19 cellular contexts compared by ENCODE assay signal in the genomic region with DNA sequence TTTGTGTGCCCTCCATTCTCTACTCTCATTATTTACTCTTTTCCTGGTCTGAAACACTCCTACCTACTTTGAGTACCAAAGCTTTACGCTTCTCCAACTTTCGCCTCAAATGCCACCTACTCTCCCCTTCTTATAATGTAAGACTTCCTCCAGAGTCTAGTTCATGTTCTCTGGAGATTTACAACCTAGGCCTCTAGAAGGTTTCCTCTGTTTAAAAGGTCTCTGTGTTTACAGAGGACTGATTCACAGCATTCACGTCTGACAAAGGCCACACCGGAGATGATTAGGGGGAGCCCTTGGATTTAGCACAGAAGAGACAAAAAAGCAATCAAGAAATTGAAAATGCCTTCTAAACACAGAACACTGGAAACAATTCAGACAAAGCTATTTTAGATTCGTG.
DNase-seq lines count a peak whose midpoint lies in the region; ATAC-seq and TF ChIP-seq lines count a peak whose summit lies in the region.
"Had no signal": no experiment of that assay in that cellular context is flagged by ENCODE, and none has a peak within 500 bp of the region (broad histone marks: within the 10 kb centered on the region; RNA-seq: fewer than 3 reads in every experiment).

No MANE protein-coding gene starts in this region.

- no peaks in the 10 kb centered on the region for H3K9me3 ChIP-seq in HUES48 (ENCODE audit: control insufficient read depth, insufficient read depth, low read length)
- H3K9me3 ChIP-seq in naive thymus-derived CD4-positive, alpha-beta T cell (ENCODE audit: control insufficient read depth in 2 of 3, low read length in 3 of 3), result no peaks in the 10 kb centered on the region
- no peaks in the 10 kb centered on the region for H3K9me3 ChIP-seq in adrenal gland (replicated peaks in 1 of 3)
- H3K9me3 ChIP-seq: heart right ventricle had no signal

- intact Hi-C loops in naive thymus-derived CD4-positive, alpha-beta T cell (cut with micrococcal nuclease), result loop anchor here in 1 of 2 donors (1.0 kb wide), 2 partner anchors 9 to 66 kb away; no protein-coding TSS in a partner anchor
- intact Hi-C loops in adrenal gland (cut with DNase I), result no loop called here

- no peak overlapping the region for H3K9ac ChIP-seq in HUES48 (ENCODE audit: low read depth, low read length)

- ATAC-seq in naive thymus-derived CD4-positive, alpha-beta T cell, result no peak
- ATAC-seq: heart right ventricle had no signal

- DNase-seq in NCI-H2081 (lab: John Stamatoyannopoulos, UW) (peak; percentile 3 to 29), NCI-H2081 treated with DMSO at 0.1 percent for 48 hours (lab: John Stamatoyannopoulos, UW) (no peak), astrocyte of the spinal cord (ENCODE audit: low read depth, low spot score) (peak; percentile 26), adrenal gland (no peak), GM13977 (ENCODE audit: low spot score) (no peak)
- DNase-seq in naive thymus-derived CD4-positive, alpha-beta T cell, result peak in 4 of 9 donors; percentile 7 to 24 (median 20)
- no peak for DNase-seq in activated CD8-positive, alpha-beta memory T cell treated with anti-CD3 and anti-CD28 coated beads, Interleukin-2, amount 50 U/mL, for 48 hours
- DNase-seq: ACHN; activated CD4-positive, alpha-beta T cell treated with anti-CD3 and anti-CD28 coated beads for 1 hour; activated T-cell treated with anti-CD3 and anti-CD28 coated beads for 4 hours; anterior cingulate cortex; H7; heart right ventricle; NCI-H1048; posterior cingulate gyrus; T-helper 9 cell had no signal

- H3K4me1 Mint-ChIP-seq in naive thymus-derived CD4-positive, alpha-beta T cell, result peaks cover 6 to 73% (median 61%) of the 10 kb centered on the region in 7 donors

- peak overlapping the region in 7 of 9 donors; percentile 80 to 91 (median 84) for H3K27ac Mint-ChIP-seq in naive thymus-derived CD4-positive, alpha-beta T cell
- H3K27ac Mint-ChIP-seq: dendritic cell treated with granulocyte-macrophage colony-stimulating factor and Interleukin-4, amounts not matched to agents 40 ng/mL and 50 ng/mL, for 4 days had no signal

- H3K9me3 Mint-ChIP-seq in naive thymus-derived CD4-positive, alpha-beta T cell, result no peaks in the 10 kb centered on the region
- H3K9me3 Mint-ChIP-seq: dendritic cell treated with granulocyte-macrophage colony-stimulating factor and Interleukin-4, amounts not matched to agents 40 ng/mL and 50 ng/mL, for 4 days; IgD-negative memory B cell had no signal

- no peak overlapping the region for H3K4me3 ChIP-seq in HUES48 (ENCODE audit: low read depth, low read length)
- no peak overlapping the region for H3K4me3 ChIP-seq in astrocyte of the spinal cord (ENCODE audit: low read depth, low read length)
- no peak overlapping the region for H3K4me3 ChIP-seq in naive thymus-derived CD4-positive, alpha-beta T cell (ENCODE audit: low read length)
- no peak overlapping the region for H3K4me3 ChIP-seq in adrenal gland
- H3K4me3 ChIP-seq: heart right ventricle had no signal

- H3K36me3 ChIP-seq in HUES48 (ENCODE audit: control insufficient read depth, insufficient read depth, low read length) (no peaks in the 10 kb centered on the region), adrenal gland (replicated peaks in 1 of 2) (no peaks in the 10 kb centered on the region)
- no peaks in the 10 kb centered on the region for H3K36me3 ChIP-seq in naive thymus-derived CD4-positive, alpha-beta T cell (ENCODE audit: control insufficient read depth in 2 of 3, insufficient read depth in 3 of 3, low read length in 3 of 3)
- H3K36me3 ChIP-seq: heart right ventricle had no signal

- peaks cover 0 to 12% (median 4%) of the 10 kb centered on the region in 5 donors for H3K36me3 Mint-ChIP-seq in naive thymus-derived CD4-positive, alpha-beta T cell
- H3K36me3 Mint-ChIP-seq: IgD-negative memory B cell had no signal

- H3K27me3 ChIP-seq in HUES48 (ENCODE audit: control insufficient read depth, insufficient read depth, low read length), result no peaks in the 10 kb centered on the region
- no peaks in the 10 kb centered on the region for H3K27me3 ChIP-seq in naive thymus-derived CD4-positive, alpha-beta T cell (ENCODE audit: control insufficient read depth in 2 of 2, insufficient read depth in 2 of 2, low read length in 2 of 2)
- no peaks in the 10 kb centered on the region for H3K27me3 ChIP-seq in adrenal gland
- H3K27me3 ChIP-seq: heart right ventricle had no signal

- TF ChIP-seq POLR2A in adrenal gland (IDR thresholded peaks at IDR 0.05), result no peak

- CTCF ChIA-PET in naive thymus-derived CD4-positive, alpha-beta T cell (lab: Charles Lee), result interaction anchor here (0.6 to 1.5 kb wide), 3 partner anchors 66 to 1541 kb away, joined by 3 to 5 read pairs (median 3); no protein-coding TSS in a partner anchor

- H3K27me3 Mint-ChIP-seq in naive thymus-derived CD4-positive, alpha-beta T cell, result no peaks in the 10 kb centered on the region
- H3K27me3 Mint-ChIP-seq: dendritic cell treated with granulocyte-macrophage colony-stimulating factor and Interleukin-4, amounts not matched to agents 40 ng/mL and 50 ng/mL, for 4 days; IgD-negative memory B cell had no signal

- WGBS in adrenal gland, 4 donors, result 67 to 77% (median 70%) methylated on average over 5 of the region's 5 CpGs

- POLR2A ChIA-PET in naive thymus-derived CD4-positive, alpha-beta T cell (lab: Charles Lee), result interaction anchor here (0.6 to 1.9 kb wide), 4 partner anchors 64 to 157 kb away, joined by 3 to 6 read pairs (median 4); no protein-coding TSS in a partner anchor

- in situ Hi-C loops in astrocyte of the spinal cord (cut with HindIII; ENCODE audit: low sequenced_read_pairs), result no loop called here
- in situ Hi-C loops in GM13977 (cut with MboI; ENCODE audit: low pct_unique_long_range_greater_than_20kb, low sequenced_read_pairs, unreplicated experiment), result loop anchor here (25.0 kb wide), 1 partner anchor 455 kb away; no protein-coding TSS in a partner anchor

- H3K4me1 ChIP-seq in HUES48 (ENCODE audit: control insufficient read depth, insufficient read depth, low read length) (peaks cover 8% of the 10 kb centered on the region), adrenal gland (replicated peaks in 1 of 2) (no peaks in the 10 kb centered on the region)
- peaks cover 7 to 28% of the 10 kb centered on the region in 2 donors for H3K4me1 ChIP-seq in naive thymus-derived CD4-positive, alpha-beta T cell (ENCODE audit: control insufficient read depth in 2 of 2, insufficient read depth in 2 of 2, low read length in 2 of 2)

- TF ChIP-seq CTCF in astrocyte of the spinal cord (IDR thresholded peaks at IDR 0.05; ENCODE audit: low read depth, low read length) (no peak), adrenal gland (IDR thresholded peaks at IDR 0.05) (no peak), GM13977 (IDR thresholded peaks at IDR 0.05; ENCODE audit: extremely low read depth, insufficient read depth, missing control alignments) (no peak)

- peak overlapping the region; percentile 34 for H3K27ac ChIP-seq in HUES48 (ENCODE audit: low read depth, low read length)
- peak overlapping the region; percentile 27 for H3K27ac ChIP-seq in naive thymus-derived CD4-positive, alpha-beta T cell (ENCODE audit: low read depth, low read length)
- no peak overlapping the region for H3K27ac ChIP-seq in adrenal gland
- H3K27ac ChIP-seq: heart right ventricle had no signal

- peak overlapping the region in 9 of 10 donors; percentile 1 to 76 (median 56) for H3K4me3 Mint-ChIP-seq in naive thymus-derived CD4-positive, alpha-beta T cell
- H3K4me3 Mint-ChIP-seq: dendritic cell treated with granulocyte-macrophage colony-stimulating factor and Interleukin-4, amounts not matched to agents 40 ng/mL and 50 ng/mL, for 4 days; IgD-negative memory B cell had no signal

Comparison
In these comparisons a context has a peak if more than half of its experiments do, and no peak if none do; other contexts are left out.
1. DNase-seq: peak in NCI-H2081 (2 of 2) and astrocyte of the spinal cord (single experiment); none in NCI-H2081 treated with DMSO at 0.1 percent for 48 hours (single experiment), activated CD8-positive, alpha-beta memory T cell treated with anti-CD3 and anti-CD28 coated beads, Interleukin-2, amount 50 U/mL, for 48 hours (single experiment), adrenal gland (0 of 7) and GM13977 (single experiment).
2. H3K27ac ChIP-seq: peak in HUES48 (single experiment) and naive thymus-derived CD4-positive, alpha-beta T cell (single experiment); none in adrenal gland (0 of 5).